In genomic region chr19:40571831-40572495, GRCh38 we compare ENCODE assay signal across 19 cellular contexts. TPM values are rescaled to one million over a fixed set of nuclear protein-coding genes. Genes with fewer than 3 reads are reported as not detected.
A peak's percentile ranks its signal among the peaks of the same experiment; 100 is the strongest.
DNase-seq lines count a peak whose midpoint lies in the region; ATAC-seq, FAIRE-seq and TF ChIP-seq lines count a peak whose summit lies in the region.
"Had no signal": no experiment of that assay in that cellular context is flagged by ENCODE, and none has a peak within 500 bp of the region (broad histone marks: within the 10 kb centered on the region; RNA-seq: fewer than 3 reads in every experiment).

No MANE protein-coding gene starts in this region.

- H3K56ac ChIP-seq in H1 (replicated peaks; ENCODE audit: insufficient read length, low read depth, low read length), result no peak overlapping the region

- 88% methylated on average over 10 of the region's 10 CpGs; no CpG with 5 or more reads in 1 of the 2 experiments for WGBS in H1 (ENCODE audit: extremely low coverage in 1 of 2, insufficient coverage in 1 of 2, insufficient read length in 1 of 2, insufficient replicate concordance in 2 of 2, low coverage in 1 of 2, low lambda C conversion rate in 2 of 2, missing lambda C conversion rate in 1 of 2), 2 experiments
- WGBS in neuronal stem cell (ENCODE audit: extremely low coverage in 2 of 2, insufficient read length in 2 of 2, insufficient replicate concordance in 1 of 2), 2 donors, result no CpG with 5 or more reads among the region's 10 CpGs

- H2BK15ac ChIP-seq in H1 (ENCODE audit: low read length) (no peak overlapping the region), neuronal stem cell (ENCODE audit: low read length) (no peak overlapping the region)

- H3K23ac ChIP-seq in H1 (ENCODE audit: insufficient read length) (no peak overlapping the region), neuronal stem cell (ENCODE audit: low read depth, low read length, poor library complexity) (no peak overlapping the region)

- peaks cover 15% of the 10 kb centered on the region; the same call in 1 of the 2 replicates for H3K23me2 ChIP-seq in H1 (ENCODE audit: low read depth, low read length)

- ATAC-seq in activated CD8-positive, alpha-beta T cell treated with anti-CD3 and anti-CD28 coated beads, Interleukin-2, amount 10 ng/mL, durations not matched to agents 7 days and 5 days, result no peak
- no peak for ATAC-seq in activated CD8-positive, alpha-beta T cell treated with anti-CD3 and anti-CD28 coated beads for 36 hours
- no peak for ATAC-seq in effector memory CD8-positive, alpha-beta T cell (replicated peaks)
- no peak for ATAC-seq in GM18907 (IDR thresholded peaks at IDR 0.05; ENCODE audit: unreplicated experiment)

- H3K4me3 ChIP-seq in H1 (ENCODE audit: extremely low read depth in 1 of 4, insufficient read depth in 2 of 4, low read depth in 3 of 4, low read length in 4 of 4), result no peak overlapping the region
- H3K4me3 ChIP-seq in neuronal stem cell (ENCODE audit: low read length in 2 of 2), result no peak overlapping the region

- FAIRE-seq in H1 (lab: Jason Lieb, UNC), result no peak
- FAIRE-seq: G401.6 had no signal

- peaks cover 24% of the 10 kb centered on the region for H3K27me3 Mint-ChIP-seq in activated CD8-positive, alpha-beta T cell treated with anti-CD3 and anti-CD28 coated beads, Interleukin-2, amount 10 ng/mL, durations not matched to agents 7 days and 5 days (ENCODE audit: low read depth)
- H3K27me3 Mint-ChIP-seq in activated CD8-positive, alpha-beta T cell treated with anti-CD3 and anti-CD28 coated beads for 36 hours, result peaks cover 19% of the 10 kb centered on the region
- H3K27me3 Mint-ChIP-seq in effector memory CD8-positive, alpha-beta T cell, result peaks cover 0 to 15% of the 10 kb centered on the region in 2 donors

- H2AFZ ChIP-seq in H1 (ENCODE audit: low read length), result no peak overlapping the region
- H2AFZ ChIP-seq in neuronal stem cell (ENCODE audit: low read length), result no peak overlapping the region

- H3K9ac ChIP-seq in H1 (replicated peaks in 1 of 4; ENCODE audit: extremely low read depth in 1 of 4, low read depth in 3 of 4, low read length in 3 of 4) (no peak overlapping the region), neuronal stem cell (ENCODE audit: low read depth, low read length, poor library complexity) (no peak overlapping the region)

- H2BK12ac ChIP-seq in H1 (ENCODE audit: low read depth, low read length) (peak overlapping the region; percentile 17; the same call in 1 of the 2 replicates), neuronal stem cell (ENCODE audit: low read length) (no peak overlapping the region)

- H3K36me3 ChIP-seq in H1 (ENCODE audit: control insufficient read depth in 2 of 4, insufficient read depth in 4 of 4, low read length in 3 of 4) (peaks cover 0 to 4% (median 0%) of the 10 kb centered on the region in 4 experiments; a peak in 1 of 8 replicates), neuronal stem cell (replicated peaks in 1 of 2; ENCODE audit: control insufficient read depth in 2 of 2, insufficient read depth in 2 of 2, low read length in 2 of 2) (no peaks in the 10 kb centered on the region)

- no peak for TF ChIP-seq RAD21 in H1 (IDR thresholded peaks at IDR 0.05 in 1 of 2, conservative IDR thresholded peaks at IDR 0.05 in 1 of 2; ENCODE audit: low read depth in 2 of 2, low read length in 2 of 2)

- no peak overlapping the region for H2AK5ac ChIP-seq in H1 (ENCODE audit: low read depth, low read length)
- peak overlapping the region; percentile 3 for H2AK5ac ChIP-seq in neuronal stem cell (ENCODE audit: low read depth, low read length)

- POLR2A ChIA-PET in activated CD8-positive, alpha-beta T cell treated with anti-CD3 and anti-CD28 coated beads, Interleukin-2, amount 10 ng/mL, durations not matched to agents 7 days and 5 days (lab: Charles Lee), result no interaction called here
- POLR2A ChIA-PET in activated CD8-positive, alpha-beta T cell treated with anti-CD3 and anti-CD28 coated beads for 36 hours (lab: Charles Lee), result interaction anchor here (0.9 kb wide), 1 partner anchor 129 kb away, joined by 4 read pairs; no protein-coding TSS in a partner anchor
- POLR2A ChIA-PET in H1 (lab: Charles Lee; ENCODE audit: partially characterized antibody), result interaction anchor here (1.1 to 1.6 kb wide), 3 partner anchors 19 to 129 kb away, joined by 3 to 5 read pairs (median 3); no protein-coding TSS in a partner anchor

- H3K4me1 ChIP-seq in H1 (replicated peaks in 1 of 4; ENCODE audit: control insufficient read depth in 3 of 4, insufficient read depth in 4 of 4, low read length in 3 of 4), result peaks cover 2 to 13% (median 7%) of the 10 kb centered on the region in 4 experiments
- H3K4me1 ChIP-seq in neuronal stem cell (ENCODE audit: control insufficient read depth in 2 of 2, insufficient read depth in 1 of 2, low read depth in 1 of 2, low read length in 2 of 2), result peaks cover 4 to 5% of the 10 kb centered on the region in 2 donors

- no peak overlapping the region for H4K8ac ChIP-seq in H1 (ENCODE audit: extremely low read depth, insufficient read depth, low read length)
- H4K8ac ChIP-seq in neuronal stem cell (ENCODE audit: low read depth, low read length), result no peak overlapping the region

- H2BK120ac ChIP-seq in H1 (replicated peaks; ENCODE audit: low read depth, low read length) (no peak overlapping the region), neuronal stem cell (ENCODE audit: low read depth, low read length) (no peak overlapping the region)

- CTCF ChIA-PET in activated CD8-positive, alpha-beta T cell treated with anti-CD3 and anti-CD28 coated beads, Interleukin-2, amount 10 ng/mL, durations not matched to agents 7 days and 5 days (lab: Charles Lee), result interaction anchor here (1.7 to 2.3 kb wide), 5 partner anchors 23 to 107 kb away, joined by 6 to 36 read pairs (median 12); partner anchors contain the start of gene LTBP4
- CTCF ChIA-PET in activated CD8-positive, alpha-beta T cell treated with anti-CD3 and anti-CD28 coated beads for 36 hours (lab: Charles Lee), result interaction anchor here (1.8 to 2.7 kb wide), 3 partner anchors 23 to 31 kb away, joined by 9 to 17 read pairs (median 13); no protein-coding TSS in a partner anchor
- CTCF ChIA-PET in H1 (lab: Charles Lee; ENCODE audit: partially characterized antibody), result interaction anchor here (1.2 to 2.7 kb wide), 7 partner anchors 11 to 63 kb away, joined by 3 to 9 read pairs (median 4); no protein-coding TSS in a partner anchor

- no peak overlapping the region for H3K4me3 Mint-ChIP-seq in activated CD8-positive, alpha-beta T cell treated with anti-CD3 and anti-CD28 coated beads, Interleukin-2, amount 10 ng/mL, durations not matched to agents 7 days and 5 days
- no peak overlapping the region for H3K4me3 Mint-ChIP-seq in activated CD8-positive, alpha-beta T cell treated with anti-CD3 and anti-CD28 coated beads for 36 hours
- no peak overlapping the region for H3K4me3 Mint-ChIP-seq in effector memory CD8-positive, alpha-beta T cell

- no peak for DNase-seq in activated CD8-positive, alpha-beta T cell treated with anti-CD3 and anti-CD28 coated beads, Interleukin-2, amount 10 ng/mL, durations not matched to agents 7 days and 5 days
- no peak for DNase-seq in activated CD8-positive, alpha-beta T cell treated with anti-CD3 and anti-CD28 coated beads for 36 hours
- no peak for DNase-seq in H1 (ENCODE audit: low read depth in 1 of 2, low spot score in 2 of 2)
- DNase-seq in neuronal stem cell (ENCODE audit: low spot score), result no peak
- DNase-seq in effector memory CD8-positive, alpha-beta T cell, result no peak
- DNase-seq in inferior parietal cortex (ENCODE audit: extremely low spot score), result no peak
- no peak for DNase-seq in NCI-H2029 treated with DMSO at 0.1 percent for 48 hours (lab: John Stamatoyannopoulos, UW)
- DNase-seq: 8988T; Caco-2; CD4-positive, CD25-positive, alpha-beta regulatory T cell; HCEC 1CT; KBM-7; NCI-H1105; NCI-H2081 treated with DMSO at 0.1 percent for 48 hours; NK-92 treated with Interleukin-12 subunit alpha and Interleukin-12 subunit beta, amount 100 ng/mL, for 24 hours; OCI-M1; SHP77 had no signal

- H4K5ac ChIP-seq in H1 (ENCODE audit: insufficient read length, low read depth, low read length), result no peak overlapping the region

- H2BK5ac ChIP-seq in H1 (ENCODE audit: low read depth, low read length) (no peak overlapping the region), neuronal stem cell (ENCODE audit: low read length) (no peak overlapping the region)

- H3K14ac ChIP-seq in H1 (ENCODE audit: insufficient read length), result no peak overlapping the region
- no peak overlapping the region for H3K14ac ChIP-seq in neuronal stem cell (ENCODE audit: low read length)

- H3K27ac ChIP-seq in H1 (ENCODE audit: low read depth, low read length), result no peak overlapping the region
- no peak overlapping the region for H3K27ac ChIP-seq in neuronal stem cell (replicated peaks; ENCODE audit: low read length)

- TF ChIP-seq EP300 in H1 (IDR thresholded peaks at IDR 0.05; ENCODE audit: borderline replicate concordance in 1 of 2, low read depth in 2 of 2, low read length in 2 of 2), result no peak

- H3K4ac ChIP-seq in H1 (replicated peaks; ENCODE audit: insufficient read length, low read depth, low read length) (no peak overlapping the region), neuronal stem cell (ENCODE audit: low read length) (no peak overlapping the region)

- H4K91ac ChIP-seq in H1 (replicated peaks; ENCODE audit: insufficient read length, low read length), result no peak overlapping the region
- H4K91ac ChIP-seq in neuronal stem cell (ENCODE audit: low read depth, low read length, poor library complexity), result no peak overlapping the region

- H3K27ac Mint-ChIP-seq in activated CD8-positive, alpha-beta T cell treated with anti-CD3 and anti-CD28 coated beads, Interleukin-2, amount 10 ng/mL, durations not matched to agents 7 days and 5 days, result peak overlapping the region; percentile 57
- no peak overlapping the region for H3K27ac Mint-ChIP-seq in activated CD8-positive, alpha-beta T cell treated with anti-CD3 and anti-CD28 coated beads for 36 hours
- H3K27ac Mint-ChIP-seq in effector memory CD8-positive, alpha-beta T cell, result peak overlapping the region in 1 of 2 donors; percentile 15

- H3K4me1 Mint-ChIP-seq in activated CD8-positive, alpha-beta T cell treated with anti-CD3 and anti-CD28 coated beads, Interleukin-2, amount 10 ng/mL, durations not matched to agents 7 days and 5 days (ENCODE audit: low read depth), result peaks cover 25% of the 10 kb centered on the region
- H3K4me1 Mint-ChIP-seq in activated CD8-positive, alpha-beta T cell treated with anti-CD3 and anti-CD28 coated beads for 36 hours (ENCODE audit: low read depth), result peaks cover 12% of the 10 kb centered on the region
- H3K4me1 Mint-ChIP-seq in effector memory CD8-positive, alpha-beta T cell (ENCODE audit: low read depth in 2 of 2), result peaks cover 12 to 17% of the 10 kb centered on the region in 2 donors

- H3K9me3 Mint-ChIP-seq in activated CD8-positive, alpha-beta T cell treated with anti-CD3 and anti-CD28 coated beads, Interleukin-2, amount 10 ng/mL, durations not matched to agents 7 days and 5 days (ENCODE audit: insufficient read depth), result no peaks in the 10 kb centered on the region
- no peaks in the 10 kb centered on the region for H3K9me3 Mint-ChIP-seq in activated CD8-positive, alpha-beta T cell treated with anti-CD3 and anti-CD28 coated beads for 36 hours
- H3K9me3 Mint-ChIP-seq in effector memory CD8-positive, alpha-beta T cell, result no peaks in the 10 kb centered on the region

- H3K18ac ChIP-seq in H1 (ENCODE audit: extremely low read depth, low read length) (no peak overlapping the region), neuronal stem cell (ENCODE audit: low read length) (no peak overlapping the region)

- TF ChIP-seq CTCF in activated CD8-positive, alpha-beta T cell treated with anti-CD3 and anti-CD28 coated beads for 36 hours (IDR thresholded peaks at IDR 0.05), result no peak
- no peak for TF ChIP-seq CTCF in H1 (IDR thresholded peaks at IDR 0.05; ENCODE audit: control extremely low read depth in 1 of 3, insufficient read depth in 1 of 3, low read depth in 1 of 3, low read length in 3 of 3)

- no peak for TF ChIP-seq POLR2A in H1 (IDR thresholded peaks at IDR 0.05; ENCODE audit: control extremely low read depth in 1 of 2, low read depth in 2 of 2, low read length in 2 of 2)

- intact Hi-C loops in activated CD8-positive, alpha-beta T cell treated with anti-CD3 and anti-CD28 coated beads for 36 hours (cut with micrococcal nuclease), result no loop called here

- H3K79me2 ChIP-seq in H1 (ENCODE audit: control insufficient read depth in 1 of 2, insufficient read depth in 2 of 2, low read length in 2 of 2), result no peaks in the 10 kb centered on the region

- H3K4me2 ChIP-seq in H1 (ENCODE audit: insufficient read depth in 1 of 2, low read depth in 2 of 2, low read length in 2 of 2) (no peak overlapping the region; a peak in 1 of 4 replicates), neuronal stem cell (ENCODE audit: insufficient read depth, low read length, poor library complexity, severe bottlenecking) (no peak overlapping the region)

- no peaks in the 10 kb centered on the region for H3K9me3 ChIP-seq in H1 (ENCODE audit: insufficient read depth in 2 of 2, low read depth in 1 of 2, low read length in 1 of 2)
- H3K9me3 ChIP-seq in neuronal stem cell (replicated peaks in 1 of 2; ENCODE audit: control insufficient read depth in 2 of 2, insufficient read depth in 1 of 2, low read depth in 1 of 2, low read length in 2 of 2), result peaks cover 0 to 1% of the 10 kb centered on the region in 2 donors
- H3K9me3 ChIP-seq: Caco-2 had no signal

- H2BK20ac ChIP-seq in H1 (ENCODE audit: low read length), result no peak overlapping the region

- no peaks in the 10 kb centered on the region for H3K36me3 Mint-ChIP-seq in activated CD8-positive, alpha-beta T cell treated with anti-CD3 and anti-CD28 coated beads, Interleukin-2, amount 10 ng/mL, durations not matched to agents 7 days and 5 days (ENCODE audit: low read depth)
- no peaks in the 10 kb centered on the region for H3K36me3 Mint-ChIP-seq in activated CD8-positive, alpha-beta T cell treated with anti-CD3 and anti-CD28 coated beads for 36 hours (ENCODE audit: low read depth)
- peaks cover 13% of the 10 kb centered on the region for H3K36me3 Mint-ChIP-seq in effector memory CD8-positive, alpha-beta T cell (ENCODE audit: insufficient read depth)
- H3K36me3 Mint-ChIP-seq: CD4-positive, CD25-positive, alpha-beta regulatory T cell had no signal

- H3K27me3 ChIP-seq in H1 (replicated peaks in 1 of 4; ENCODE audit: control insufficient read depth in 3 of 4, extremely low read depth in 1 of 4, insufficient read depth in 3 of 4, low read length in 3 of 4) (peaks cover 28 to 34% (median 33%) of the 10 kb centered on the region in 4 experiments), neuronal stem cell (ENCODE audit: control insufficient read depth in 3 of 3, insufficient read depth in 3 of 3, low read depth in 1 of 3, low read length in 3 of 3) (peaks cover 17 to 43% (median 32%) of the 10 kb centered on the region in 3 experiments)

- H3K79me1 ChIP-seq in H1 (ENCODE audit: low read depth, low read length), result no peaks in the 10 kb centered on the region
- no peaks in the 10 kb centered on the region for H3K79me1 ChIP-seq in neuronal stem cell (ENCODE audit: low read depth, low read length)

- peaks cover 0 to 1% of the 10 kb centered on the region in 2 experiments for H4K20me1 ChIP-seq in H1 (replicated peaks in 1 of 2; ENCODE audit: control insufficient read depth in 1 of 2, insufficient read depth in 2 of 2, low read length in 2 of 2)

RNA-seq across cellular contexts. Expression of gene SHKBP1, which starts 4.7 kb away (rescaled TPM):
- total RNA-seq in activated CD8-positive, alpha-beta T cell treated with anti-CD3 and anti-CD28 coated beads, Interleukin-2, amount 10 ng/mL, durations not matched to agents 7 days and 5 days, result 100 to 1,000 TPM; 116 to 124 TPM
- total RNA-seq in activated CD8-positive, alpha-beta T cell treated with anti-CD3 and anti-CD28 coated beads for 36 hours, result 10 to 100 TPM; 82.8 to 89.3 TPM
- total RNA-seq in H1 (2021; fragmentation: NEBNext Ultra II Directional; extraction: Animal tissue kit (Norgen Biotek cat#: 25700)), result 72.8 and 74.6 TPM in 2 replicates
- 98.8 and 158 TPM in 2 replicates for polyA plus RNA-seq in H1 (2011; rRNA removed)
- 81.1 TPM for polyA plus RNA-seq in H1 (2011; cell fraction: cytosol; rRNA removed)
- polyA plus RNA-seq in H1 (2011; cell fraction: nucleus; rRNA removed), result 207 TPM
- polyA plus RNA-seq in H1 (2012, experiment 1 of 2), result 79.8 to 106 TPM (median 102 TPM) in 4 replicates
- polyA plus RNA-seq in H1 (2012, experiment 2 of 2), result 95.8 TPM
- polyA plus RNA-seq in H1 (2013, experiment 1 of 2), result 79.2 TPM
- polyA plus RNA-seq in H1 (2013, experiment 2 of 2), result 73.3 TPM
- polyA minus RNA-seq in H1 (2011; rRNA and poly(A)+ RNA removed), result 44.1 and 59.2 TPM in 2 replicates
- polyA minus RNA-seq in H1 (2011; cell fraction: cytosol; rRNA and poly(A)+ RNA removed), result 83.1 TPM
- polyA minus RNA-seq in H1 (2011; cell fraction: nucleus; rRNA and poly(A)+ RNA removed), result 68.1 TPM
- polyA plus RNA-seq in neuronal stem cell (2013, experiment 1 of 2), result 71.5 TPM
- 74.4 TPM for polyA plus RNA-seq in neuronal stem cell (2013, experiment 2 of 2)

RNA-seq across cellular contexts. Expression of gene LTBP4, which starts 29.2 kb away (rescaled TPM):
- total RNA-seq in activated CD8-positive, alpha-beta T cell treated with anti-CD3 and anti-CD28 coated beads, Interleukin-2, amount 10 ng/mL, durations not matched to agents 7 days and 5 days, result 10 to 100 TPM; 54.3 to 54.7 TPM
- 100 to 1,000 TPM; 117 to 121 TPM for total RNA-seq in activated CD8-positive, alpha-beta T cell treated with anti-CD3 and anti-CD28 coated beads for 36 hours
- total RNA-seq in H1 (2021; fragmentation: NEBNext Ultra II Directional; extraction: Animal tissue kit (Norgen Biotek cat#: 25700)), result 75.3 and 77.1 TPM in 2 replicates
- polyA plus RNA-seq in H1 (2011; rRNA removed), result 54.5 and 111 TPM in 2 replicates
- polyA plus RNA-seq in H1 (2011; cell fraction: cytosol; rRNA removed), result 68.6 TPM
- 270 TPM for polyA plus RNA-seq in H1 (2011; cell fraction: nucleus; rRNA removed)
- polyA plus RNA-seq in H1 (2012, experiment 1 of 2), result 51.9 to 154 TPM (median 115 TPM) in 4 replicates
- polyA plus RNA-seq in H1 (2012, experiment 2 of 2), result 94.0 TPM
- 67.1 TPM for polyA plus RNA-seq in H1 (2013, experiment 1 of 2)
- 56.9 TPM for polyA plus RNA-seq in H1 (2013, experiment 2 of 2)
- polyA minus RNA-seq in H1 (2011; rRNA and poly(A)+ RNA removed), result 21.2 and 23.9 TPM in 2 replicates
- polyA minus RNA-seq in H1 (2011; cell fraction: cytosol; rRNA and poly(A)+ RNA removed), result 61.7 TPM
- 58.2 TPM for polyA minus RNA-seq in H1 (2011; cell fraction: nucleus; rRNA and poly(A)+ RNA removed)
- 83.2 TPM for polyA plus RNA-seq in neuronal stem cell (2013, experiment 1 of 2)
- polyA plus RNA-seq in neuronal stem cell (2013, experiment 2 of 2), result 84.5 TPM
